Comparison of ENCODE assay signal across 15 cellular contexts in the genomic region with DNA sequence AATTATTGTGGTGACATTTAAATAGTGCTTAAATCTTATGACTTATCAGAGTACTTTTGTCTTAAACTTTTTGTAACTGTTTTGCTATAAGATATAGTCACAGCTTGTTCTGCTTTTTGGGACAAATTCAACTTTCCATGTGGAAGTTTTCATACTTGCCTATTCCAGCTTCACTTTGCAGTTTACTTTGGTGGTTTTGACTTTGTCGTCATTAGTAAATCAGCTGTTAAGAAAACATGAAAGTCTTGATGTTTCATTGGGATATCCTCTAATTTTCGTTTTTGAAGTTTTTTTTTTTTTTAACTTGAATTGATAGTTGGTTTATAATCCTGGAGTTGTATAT. TPM values are rescaled to one million over a fixed set of nuclear protein-coding genes. Genes with fewer than 3 reads are reported as not detected.
DNase-seq lines count a peak whose midpoint lies in the region; ATAC-seq and TF ChIP-seq lines count a peak whose summit lies in the region.
"Had no signal": no experiment of that assay in that cellular context is flagged by ENCODE, and none has a peak within 500 bp of the region (broad histone marks: within the 10 kb centered on the region; RNA-seq: fewer than 3 reads in every experiment).

No MANE protein-coding gene starts in this region.

- intact Hi-C loops in left ventricle myocardium inferior (cut with micrococcal nuclease), result no loop called here
- intact Hi-C loops in cardiac septum (cut with DNase I), result no loop called here
- intact Hi-C loops in lower lobe of right lung (cut with DNase I), result no loop called here

- TF ChIP-seq POLR2A in tibial nerve (IDR thresholded peaks at IDR 0.05), result no peak

- ATAC-seq in lower lobe of right lung (no peak), HG02973 (IDR thresholded peaks at IDR 0.05; ENCODE audit: unreplicated experiment) (no peak)

- no peak for DNase-seq in left ventricle myocardium inferior
- DNase-seq in cardiac septum (ENCODE audit: low spot score), result no peak
- no peak for DNase-seq in adipocyte (ENCODE audit: low read depth)
- DNase-seq in lower lobe of right lung, result no peak
- no peak for DNase-seq in tibial nerve (ENCODE audit: low spot score in 2 of 2)
- no peak for DNase-seq in stimulated activated CD4-positive, alpha-beta T cell treated with anti-CD3 and anti-CD28 coated beads, Interleukin-4, amount 100 ng/mL, for 24 hours
- no peak for DNase-seq in SW480 (ENCODE audit: low spot score)
- DNase-seq: body of pancreas, islet precursor cell, NCI-H1092 treated with DMSO at 0.1 percent for 48 hours, NCI-H524, pancreas, tibial artery had no signal

- H3K27ac ChIP-seq in left ventricle myocardium inferior (replicated peaks) (peak overlapping the region; percentile 40), lower lobe of right lung (peak overlapping the region; percentile 64), tibial nerve (peak overlapping the region in 3 of 4 donors; percentile 8 to 70 (median 42))
- H3K27ac ChIP-seq: SK-N-MC had no signal

- H3K9ac ChIP-seq in adipocyte (ENCODE audit: low read length), result no peak overlapping the region

- H3K36me3 ChIP-seq in left ventricle myocardium inferior (peaks cover 63% of the 10 kb centered on the region), adipocyte (ENCODE audit: control insufficient read depth, insufficient read depth, low read length, severe bottlenecking) (peaks cover 40% of the 10 kb centered on the region), lower lobe of right lung (peaks cover 37% of the 10 kb centered on the region), tibial nerve (peaks cover 0 to 72% (median 0%) of the 10 kb centered on the region in 3 donors)

- TF ChIP-seq CTCF in left ventricle myocardium inferior (IDR thresholded peaks at IDR 0.05; ENCODE audit: borderline replicate concordance) (no peak), lower lobe of right lung (IDR thresholded peaks at IDR 0.05) (no peak), tibial nerve (IDR thresholded peaks at IDR 0.05) (no peak)

- H3K4me3 ChIP-seq in left ventricle myocardium inferior, result no peak overlapping the region
- H3K4me3 ChIP-seq in adipocyte (ENCODE audit: low read length), result peak overlapping the region; percentile 11
- no peak overlapping the region for H3K4me3 ChIP-seq in lower lobe of right lung
- no peak overlapping the region for H3K4me3 ChIP-seq in tibial nerve
- H3K4me3 ChIP-seq: body of pancreas, pancreas, SK-N-MC, tibial artery had no signal

- H3K9me3 ChIP-seq in left ventricle myocardium inferior (replicated peaks), result no peaks in the 10 kb centered on the region
- H3K9me3 ChIP-seq in adipocyte (ENCODE audit: control insufficient read depth, low read length), result no peaks in the 10 kb centered on the region
- peaks cover 3% of the 10 kb centered on the region for H3K9me3 ChIP-seq in lower lobe of right lung
- H3K9me3 ChIP-seq in tibial nerve, result no peaks in the 10 kb centered on the region
- H3K9me3 ChIP-seq: body of pancreas, pancreas, tibial artery had no signal

- H3K4me1 ChIP-seq in left ventricle myocardium inferior, result peaks cover 18% of the 10 kb centered on the region
- peaks cover 32% of the 10 kb centered on the region for H3K4me1 ChIP-seq in adipocyte (ENCODE audit: control insufficient read depth, insufficient read depth, low read length)
- H3K4me1 ChIP-seq in lower lobe of right lung, result peaks cover 36% of the 10 kb centered on the region
- H3K4me1 ChIP-seq in tibial nerve, result peaks cover 0 to 22% (median 6%) of the 10 kb centered on the region in 4 donors
- H3K4me1 ChIP-seq: body of pancreas, pancreas had no signal

- 37 to 39% methylated on average over 2 of the region's 2 CpGs for WGBS in tibial nerve, 2 donors

- H3K27me3 ChIP-seq in left ventricle myocardium inferior (ENCODE audit: low read depth) (no peaks in the 10 kb centered on the region), adipocyte (replicated peaks; ENCODE audit: control insufficient read depth, insufficient read depth, low read length) (no peaks in the 10 kb centered on the region), lower lobe of right lung (ENCODE audit: low read depth) (no peaks in the 10 kb centered on the region), tibial nerve (no peaks in the 10 kb centered on the region)
- H3K27me3 ChIP-seq: body of pancreas, pancreas, tibial artery had no signal

- no peak for TF ChIP-seq EP300 in tibial nerve (IDR thresholded peaks at IDR 0.05)

RNA-seq across cellular contexts. Expression of a gene that starts 31.3 kb away (rescaled TPM):
- 21.4 TPM for total RNA-seq in left ventricle myocardium inferior
- 30.0 TPM for total RNA-seq in cardiac septum
- total RNA-seq in lower lobe of right lung, result 92.7 TPM
- 10 to 100 TPM; 39.0 to 86.5 (median 56.0) TPM for total RNA-seq in tibial nerve

RNA-seq across cellular contexts. Expression of a gene that starts 32.0 kb away (rescaled TPM):
- total RNA-seq in left ventricle myocardium inferior, result 51.3 TPM
- total RNA-seq in cardiac septum, result 83.1 TPM
- 106 TPM for total RNA-seq in lower lobe of right lung
- total RNA-seq in tibial nerve, result 10 to 100 TPM; 43.7 to 91.8 (median 76.7) TPM
